ENCODE assay signal across 10 cellular contexts in the genomic region with DNA sequence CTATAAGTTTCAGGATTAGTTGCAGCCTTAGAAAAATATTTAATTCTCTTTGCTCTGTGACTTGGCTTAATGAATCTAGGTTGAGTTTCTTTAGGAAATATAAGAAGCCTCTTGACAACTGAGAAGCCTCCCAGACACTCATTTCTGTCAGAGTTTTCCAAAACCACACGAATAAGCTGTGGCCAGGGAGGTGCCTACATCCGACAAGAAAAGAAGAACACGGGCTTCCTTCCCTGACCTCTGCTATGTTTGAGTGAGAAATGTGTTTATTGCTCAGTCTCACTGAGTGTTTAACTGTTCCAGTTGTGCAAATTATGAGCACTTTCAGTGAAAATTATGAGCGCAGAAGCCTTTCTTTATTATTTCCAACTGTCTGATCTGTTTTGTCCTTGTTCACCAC.
DNase-seq lines count a peak whose midpoint lies in the region; ATAC-seq and TF ChIP-seq lines count a peak whose summit lies in the region.
"Had no signal": no experiment of that assay in that cellular context is flagged by ENCODE, and none has a peak within 500 bp of the region (broad histone marks: within the 10 kb centered on the region; RNA-seq: fewer than 3 reads in every experiment).

No MANE protein-coding gene starts in this region.

- in situ Hi-C loops in ACHN (cut with HindIII; ENCODE audit: low pct_ligation_motif_present, low pct_unique_long_range_greater_than_20kb, low sequenced_read_pairs) (no loop called here), G401 (cut with HindIII; ENCODE audit: low sequenced_read_pairs) (no loop called here)

- no peaks in the 10 kb centered on the region; the same call in 1 of the 2 replicates for H3K4me1 ChIP-seq in BE2C
- H3K4me1 ChIP-seq: colonic mucosa had no signal

- H3K27me3 Mint-ChIP-seq in WTC11 (ENCODE audit: low read depth): peaks cover 16% of the 10 kb centered on the region

- DNase-seq in ACHN: peak; percentile 11
- DNase-seq in G401 (ENCODE audit: low spot score): peak; percentile 10
- no peak for DNase-seq in WTC11 (ENCODE audit: low spot score)
- DNase-seq in kidney tubule cell (ENCODE audit: low spot score): peak; percentile 13
- DNase-seq in cortex of kidney (lab: John Stamatoyannopoulos, UW): no peak
- DNase-seq in GM03348 (ENCODE audit: low spot score): no peak
- DNase-seq in BE2C: no peak
- DNase-seq: activated CD8-positive, alpha-beta memory T cell treated with anti-CD3 and anti-CD28 coated beads, Interleukin-2, amount 10 ng/mL, durations not matched to agents 7 days and 5 days; colonic mucosa had no signal

- peak overlapping the region; percentile 78 for H3K4me3 Mint-ChIP-seq in WTC11

- H3K27me3 ChIP-seq in BE2C: peaks cover 17% of the 10 kb centered on the region

- H3K36me3 ChIP-seq in BE2C: no peaks in the 10 kb centered on the region
- H3K36me3 ChIP-seq: colonic mucosa had no signal

- CTCF ChIA-PET in WTC11 (lab: Charles Lee): interaction anchor here (1.0 to 1.4 kb wide), 2 partner anchors 13 to 38 kb away, joined by 4 to 6 read pairs; no protein-coding TSS in a partner anchor

- no peaks in the 10 kb centered on the region for H3K9me3 ChIP-seq in BE2C
- H3K9me3 ChIP-seq: colonic mucosa had no signal

- TF ChIP-seq CTCF in WTC11 (IDR thresholded peaks at IDR 0.05) (no peak), BE2C (IDR thresholded peaks at IDR 0.05; ENCODE audit: low read depth, low read length) (no peak)

- POLR2A ChIA-PET in WTC11 (lab: Charles Lee): interaction anchor here (0.7 kb wide), 1 partner anchor 96 kb away, joined by 5 read pairs; no protein-coding TSS in a partner anchor

- no peaks in the 10 kb centered on the region for H3K36me3 Mint-ChIP-seq in WTC11
- H3K36me3 Mint-ChIP-seq: activated CD8-positive, alpha-beta memory T cell treated with anti-CD3 and anti-CD28 coated beads, Interleukin-2, amount 10 ng/mL, durations not matched to agents 7 days and 5 days had no signal

- H3K4me3 ChIP-seq in BE2C (ENCODE audit: low read depth, low read length): no peak overlapping the region

- no peak overlapping the region for H3K27ac Mint-ChIP-seq in WTC11
- H3K27ac Mint-ChIP-seq: activated CD8-positive, alpha-beta memory T cell treated with anti-CD3 and anti-CD28 coated beads, Interleukin-2, amount 10 ng/mL, durations not matched to agents 7 days and 5 days had no signal

- no peaks in the 10 kb centered on the region for H3K9me3 Mint-ChIP-seq in WTC11

- H3K4me1 Mint-ChIP-seq in WTC11: peaks cover 11% of the 10 kb centered on the region

- no peak for ATAC-seq in WTC11
- no peak for ATAC-seq in GM18907 (IDR thresholded peaks at IDR 0.05; ENCODE audit: unreplicated experiment)

TF ChIP-seq in WTC11, 78 proteins besides CTCF, POLR2A, EP300 and RAD21 (continues in another document):
- TF ChIP-seq NFYB (CRISPR knock-in tag; conservative IDR thresholded peaks at IDR 0.05; ENCODE audit: low read depth): no peak
- TF ChIP-seq, protein P1, sequence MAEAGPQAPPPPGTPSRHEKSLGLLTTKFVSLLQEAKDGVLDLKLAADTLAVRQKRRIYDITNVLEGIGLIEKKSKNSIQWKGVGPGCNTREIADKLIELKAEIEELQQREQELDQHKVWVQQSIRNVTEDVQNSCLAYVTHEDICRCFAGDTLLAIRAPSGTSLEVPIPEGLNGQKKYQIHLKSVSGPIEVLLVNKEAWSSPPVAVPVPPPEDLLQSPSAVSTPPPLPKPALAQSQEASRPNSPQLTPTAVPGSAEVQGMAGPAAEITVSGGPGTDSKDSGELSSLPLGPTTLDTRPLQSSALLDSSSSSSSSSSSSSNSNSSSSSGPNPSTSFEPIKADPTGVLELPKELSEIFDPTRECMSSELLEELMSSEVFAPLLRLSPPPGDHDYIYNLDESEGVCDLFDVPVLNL (CRISPR knock-in tag; IDR thresholded peaks at IDR 0.05; ENCODE audit: borderline replicate concordance, low read depth): no peak
- TF ChIP-seq ZNF416 (CRISPR knock-in tag; IDR thresholded peaks at IDR 0.05): no peak
- TF ChIP-seq, protein P2, sequence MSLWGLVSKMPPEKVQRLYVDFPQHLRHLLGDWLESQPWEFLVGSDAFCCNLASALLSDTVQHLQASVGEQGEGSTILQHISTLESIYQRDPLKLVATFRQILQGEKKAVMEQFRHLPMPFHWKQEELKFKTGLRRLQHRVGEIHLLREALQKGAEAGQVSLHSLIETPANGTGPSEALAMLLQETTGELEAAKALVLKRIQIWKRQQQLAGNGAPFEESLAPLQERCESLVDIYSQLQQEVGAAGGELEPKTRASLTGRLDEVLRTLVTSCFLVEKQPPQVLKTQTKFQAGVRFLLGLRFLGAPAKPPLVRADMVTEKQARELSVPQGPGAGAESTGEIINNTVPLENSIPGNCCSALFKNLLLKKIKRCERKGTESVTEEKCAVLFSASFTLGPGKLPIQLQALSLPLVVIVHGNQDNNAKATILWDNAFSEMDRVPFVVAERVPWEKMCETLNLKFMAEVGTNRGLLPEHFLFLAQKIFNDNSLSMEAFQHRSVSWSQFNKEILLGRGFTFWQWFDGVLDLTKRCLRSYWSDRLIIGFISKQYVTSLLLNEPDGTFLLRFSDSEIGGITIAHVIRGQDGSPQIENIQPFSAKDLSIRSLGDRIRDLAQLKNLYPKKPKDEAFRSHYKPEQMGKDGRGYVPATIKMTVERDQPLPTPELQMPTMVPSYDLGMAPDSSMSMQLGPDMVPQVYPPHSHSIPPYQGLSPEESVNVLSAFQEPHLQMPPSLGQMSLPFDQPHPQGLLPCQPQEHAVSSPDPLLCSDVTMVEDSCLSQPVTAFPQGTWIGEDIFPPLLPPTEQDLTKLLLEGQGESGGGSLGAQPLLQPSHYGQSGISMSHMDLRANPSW (CRISPR knock-in tag; conservative IDR thresholded peaks at IDR 0.05; ENCODE audit: low read depth): no peak
- TF ChIP-seq ZNF512 (CRISPR knock-in tag; IDR thresholded peaks at IDR 0.05; ENCODE audit: borderline replicate concordance): no peak
- no peak for TF ChIP-seq GABPB1 (CRISPR knock-in tag; IDR thresholded peaks at IDR 0.05)
- TF ChIP-seq ZNF396 (CRISPR knock-in tag; IDR thresholded peaks at IDR 0.05; ENCODE audit: borderline replicate concordance): no peak
- TF ChIP-seq, protein P3, sequence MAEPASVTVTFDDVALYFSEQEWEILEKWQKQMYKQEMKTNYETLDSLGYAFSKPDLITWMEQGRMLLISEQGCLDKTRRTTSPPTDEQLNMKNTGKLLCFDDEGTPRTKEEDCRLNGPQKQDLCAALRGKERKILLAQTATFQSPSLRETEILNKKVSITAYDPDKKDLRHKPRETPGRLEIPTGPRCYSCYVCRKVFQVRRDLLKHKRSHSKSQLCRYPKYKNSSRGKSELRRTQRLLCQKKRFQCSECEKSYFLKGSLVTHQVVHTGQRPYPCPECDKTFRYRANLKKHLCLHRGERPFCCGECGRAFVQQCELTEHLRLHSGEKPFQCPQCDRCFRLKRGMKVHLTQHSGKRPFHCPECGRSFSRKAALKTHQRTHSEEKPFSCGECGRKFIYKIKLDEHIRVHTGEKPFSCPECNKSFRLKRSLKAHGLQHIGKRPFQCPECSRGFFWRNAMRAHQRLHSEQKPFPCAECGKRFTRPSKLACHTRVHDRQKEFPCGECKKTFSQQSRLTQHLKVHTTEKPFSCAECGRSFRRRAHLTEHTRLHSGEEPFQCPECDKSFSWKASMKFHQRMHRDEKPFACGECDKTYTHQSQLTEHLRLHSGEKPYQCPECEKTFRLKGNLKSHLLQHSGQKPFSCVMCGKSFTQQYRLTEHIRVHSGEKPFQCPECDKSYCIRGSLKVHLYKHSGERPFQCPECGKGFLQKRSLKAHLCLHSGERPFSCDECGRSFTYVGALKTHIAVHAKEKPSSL (CRISPR knock-in tag; conservative IDR thresholded peaks at IDR 0.05): no peak
- no peak for TF ChIP-seq OVOL2 (CRISPR knock-in tag; IDR thresholded peaks at IDR 0.05; ENCODE audit: borderline replicate concordance)
- TF ChIP-seq ZBTB43 (CRISPR knock-in tag; IDR thresholded peaks at IDR 0.05): no peak

Comparison
In these comparisons a context has a peak if more than half of its experiments do, and no peak if none do; other contexts are left out.
1. DNase-seq: peak in ACHN (single experiment), G401 (single experiment) and kidney tubule cell (single experiment); none in WTC11 (single experiment), cortex of kidney (single experiment), GM03348 (single experiment) and BE2C (single experiment).